In the genomic region with DNA sequence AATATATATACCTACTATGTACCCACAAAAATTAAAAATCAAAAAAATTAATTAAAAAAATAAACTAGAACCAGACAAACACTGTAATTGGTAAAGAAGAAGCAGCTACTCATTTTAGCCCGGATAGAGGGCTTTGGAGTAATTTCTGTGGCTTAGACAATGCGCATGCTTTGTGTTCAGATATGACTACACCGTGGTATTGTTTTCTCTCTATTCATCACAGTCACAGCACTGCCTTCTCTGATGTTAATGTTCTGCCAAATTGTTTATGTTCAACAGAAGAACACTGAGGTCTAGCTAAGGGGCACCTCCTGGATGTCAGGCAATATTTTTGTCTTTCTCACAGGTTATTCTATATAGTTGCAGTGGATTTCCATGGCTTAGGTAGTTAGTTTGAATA, we compare ENCODE assay signal across 17 cellular contexts.
DNase-seq lines count a peak whose midpoint lies in the region; ATAC-seq lines count a peak whose summit lies in the region.
"Had no signal": no experiment of that assay in that cellular context is flagged by ENCODE, and none has a peak within 500 bp of the region (broad histone marks: within the 10 kb centered on the region; RNA-seq: fewer than 3 reads in every experiment).

No MANE protein-coding gene starts in this region.

- no peak for DNase-seq in stimulated activated naive CD8-positive, alpha-beta T cell treated with anti-CD3 and anti-CD28 coated beads, Interleukin-15, amount 100 ng/mL, for 72 hours
- DNase-seq in stimulated activated naive CD8-positive, alpha-beta T cell treated with anti-CD3 and anti-CD28 coated beads, Interleukin-15, Interleukin-2, amounts not matched to agents 100 U/mL and 50 U/mL, for 24 hours, result no peak
- no peak for DNase-seq in stimulated activated effector memory CD8-positive, alpha-beta T cell treated with anti-CD3 and anti-CD28 coated beads, Interleukin-12 subunit alpha, Interleukin-12 subunit beta, amount 100 ng/mL, for 72 hours (ENCODE audit: low spot score in 2 of 2)
- DNase-seq in stimulated activated CD8-positive, alpha-beta memory T cell treated with anti-CD3 and anti-CD28 coated beads, Interleukin-4, amount 100 ng/mL, for 48 hours, result no peak
- DNase-seq in pons (ENCODE audit: low spot score) (no peak), hypothalamus (lab: John Stamatoyannopoulos, UW) (no peak)
- DNase-seq: activated T-cell treated with anti-CD3 and anti-CD28 coated beads for 4 hours, Caco-2, HFFc6, kidney glomerular epithelial cell, NCI-H1436 treated with DMSO at 0.1 percent for 48 hours, NCI-H524, Peyer's patch, T-cell had no signal

- no peak overlapping the region for H3K27ac Mint-ChIP-seq in stimulated activated naive CD8-positive, alpha-beta T cell treated with anti-CD3 and anti-CD28 coated beads, Interleukin-15, amount 100 ng/mL, for 72 hours
- no peak overlapping the region for H3K27ac Mint-ChIP-seq in stimulated activated effector memory CD8-positive, alpha-beta T cell treated with anti-CD3 and anti-CD28 coated beads, Interleukin-12 subunit alpha, Interleukin-12 subunit beta, amount 100 ng/mL, for 72 hours
- H3K27ac Mint-ChIP-seq: HFFc6, T-cell, type B pancreatic cell had no signal

- peaks cover 15 to 28% of the 10 kb centered on the region in 2 donors for H3K9me3 Mint-ChIP-seq in stimulated activated naive CD8-positive, alpha-beta T cell treated with anti-CD3 and anti-CD28 coated beads, Interleukin-15, amount 100 ng/mL, for 72 hours
- H3K9me3 Mint-ChIP-seq in stimulated activated effector memory CD8-positive, alpha-beta T cell treated with anti-CD3 and anti-CD28 coated beads, Interleukin-12 subunit alpha, Interleukin-12 subunit beta, amount 100 ng/mL, for 72 hours, result peaks cover 14% of the 10 kb centered on the region

- no peaks in the 10 kb centered on the region for H3K36me3 Mint-ChIP-seq in stimulated activated effector memory CD8-positive, alpha-beta T cell treated with anti-CD3 and anti-CD28 coated beads, Interleukin-12 subunit alpha, Interleukin-12 subunit beta, amount 100 ng/mL, for 72 hours
- H3K36me3 Mint-ChIP-seq: T-cell, type B pancreatic cell had no signal

- ATAC-seq in stimulated activated naive CD8-positive, alpha-beta T cell treated with anti-CD3 and anti-CD28 coated beads, Interleukin-15, amount 100 ng/mL, for 72 hours, result peak; percentile 96
- ATAC-seq in stimulated activated naive CD8-positive, alpha-beta T cell treated with anti-CD3 and anti-CD28 coated beads, Interleukin-15, Interleukin-2, amounts not matched to agents 100 U/mL and 50 U/mL, for 24 hours, result no peak
- peak; percentile 91 for ATAC-seq in HG02588 (IDR thresholded peaks at IDR 0.05; ENCODE audit: unreplicated experiment)
- peak; percentile 81 for ATAC-seq in HG03108 (IDR thresholded peaks at IDR 0.05; ENCODE audit: unreplicated experiment)
- peak; percentile 98 for ATAC-seq in stimulated activated effector memory CD8-positive, alpha-beta T cell treated with anti-CD3 and anti-CD28 coated beads, Interleukin-12 subunit alpha, Interleukin-12 subunit beta, amount 100 ng/mL, for 72 hours
- ATAC-seq: T-cell had no signal

- no peak overlapping the region for H3K4me3 Mint-ChIP-seq in stimulated activated naive CD8-positive, alpha-beta T cell treated with anti-CD3 and anti-CD28 coated beads, Interleukin-15, amount 100 ng/mL, for 72 hours
- H3K4me3 Mint-ChIP-seq in stimulated activated effector memory CD8-positive, alpha-beta T cell treated with anti-CD3 and anti-CD28 coated beads, Interleukin-12 subunit alpha, Interleukin-12 subunit beta, amount 100 ng/mL, for 72 hours, result no peak overlapping the region
- H3K4me3 Mint-ChIP-seq: HFFc6, T-cell, type B pancreatic cell had no signal

- H3K4me1 Mint-ChIP-seq in stimulated activated naive CD8-positive, alpha-beta T cell treated with anti-CD3 and anti-CD28 coated beads, Interleukin-15, amount 100 ng/mL, for 72 hours, result no peaks in the 10 kb centered on the region
- H3K4me1 Mint-ChIP-seq in stimulated activated effector memory CD8-positive, alpha-beta T cell treated with anti-CD3 and anti-CD28 coated beads, Interleukin-12 subunit alpha, Interleukin-12 subunit beta, amount 100 ng/mL, for 72 hours, result no peaks in the 10 kb centered on the region
- H3K4me1 Mint-ChIP-seq: T-cell had no signal

- H3K27me3 Mint-ChIP-seq in stimulated activated naive CD8-positive, alpha-beta T cell treated with anti-CD3 and anti-CD28 coated beads, Interleukin-15, amount 100 ng/mL, for 72 hours, result peaks cover 8% of the 10 kb centered on the region
- H3K27me3 Mint-ChIP-seq: type B pancreatic cell had no signal
